8 cellular contexts compared by ENCODE assay signal in the genomic region with DNA sequence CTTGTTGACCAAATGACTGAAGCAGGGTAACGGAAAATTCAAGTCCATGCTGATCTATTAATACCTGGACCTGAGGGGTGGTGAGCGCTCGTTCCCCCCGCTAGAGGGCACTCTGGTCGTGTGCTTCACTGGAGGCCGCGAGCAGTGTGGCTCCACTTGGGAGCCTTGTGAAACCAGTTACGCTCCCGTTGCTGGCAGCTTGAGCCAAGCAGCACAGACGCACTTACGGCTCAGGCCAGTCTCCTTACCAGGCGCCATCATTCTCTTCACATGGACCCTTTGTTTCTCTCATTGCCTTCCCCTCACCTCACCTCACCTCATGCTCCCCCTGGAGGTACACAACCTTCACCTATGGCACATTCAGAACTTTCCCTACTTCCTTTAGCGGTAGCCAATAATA. TPM values are rescaled to one million over a fixed set of nuclear protein-coding genes. Genes with fewer than 3 reads are reported as not detected.
DNase-seq lines count a peak whose midpoint lies in the region; ATAC-seq, FAIRE-seq and TF ChIP-seq lines count a peak whose summit lies in the region.

No MANE protein-coding gene starts in this region.

- TF ChIP-seq EP300 in A549 (IDR thresholded peaks at IDR 0.05), result no peak

- no peak overlapping the region for H3K4me3 ChIP-seq in A549
- no peak overlapping the region for H3K4me3 ChIP-seq in WERI-Rb-1 (ENCODE audit: low read depth, low read length)
- no peak overlapping the region for H3K4me3 ChIP-seq in breast epithelium

- H3K4me2 ChIP-seq in A549, result peak overlapping the region; percentile 61

- DNase-seq in A549 (ENCODE audit: low read depth in 1 of 2, low spot score in 1 of 2) (peak; percentile 63 to 90), NCI-H2196 (lab: John Stamatoyannopoulos, UW; ENCODE audit: unreplicated experiment) (peak; percentile 82), WERI-Rb-1 (peak; percentile 83), breast epithelium (ENCODE audit: low spot score in 2 of 2) (peak; percentile 85 to 87), iris pigment epithelial cell (ENCODE audit: low read depth) (peak; percentile 95)
- DNase-seq in stimulated activated CD4-positive, alpha-beta T cell treated with anti-CD3 and anti-CD28 coated beads, Interleukin-15, amount 100 ng/mL, for 48 hours (ENCODE audit: low read depth in 2 of 2), result peak; percentile 31 to 44

- CTCF ChIA-PET in A549 (lab: Yijun Ruan, JAX), result interaction anchor here (0.6 to 9.9 kb wide), 34 partner anchors 11 to 627 kb away, joined by 3 to 171 read pairs (median 4); a partner anchor contains a TSS

- H3K9me3 ChIP-seq in A549 (no peaks in the 10 kb centered on the region), WERI-Rb-1 (ENCODE audit: severe bottlenecking) (no peaks in the 10 kb centered on the region), breast epithelium (no peaks in the 10 kb centered on the region)

- peak; percentile 80 for TF ChIP-seq CTCF in A549 (IDR thresholded peaks at IDR 0.05)
- TF ChIP-seq CTCF in WERI-Rb-1 (IDR thresholded peaks at IDR 0.05; ENCODE audit: low read depth, low read length), result peak; percentile 93
- TF ChIP-seq CTCF in breast epithelium (IDR thresholded peaks at IDR 0.05), result peak; percentile 86 to 92 (median 91)

- peak; percentile 96 to 98 for TF ChIP-seq RAD21 in A549 (conservative IDR thresholded peaks at IDR 0.05 in 1 of 2, IDR thresholded peaks at IDR 0.05 in 1 of 2)

- no peaks in the 10 kb centered on the region for H3K27me3 ChIP-seq in WERI-Rb-1 (ENCODE audit: insufficient read depth, low read depth, severe bottlenecking)
- no peaks in the 10 kb centered on the region for H3K27me3 ChIP-seq in breast epithelium

- H3K4me1 ChIP-seq in A549 (peaks cover 34% of the 10 kb centered on the region), breast epithelium (no peaks in the 10 kb centered on the region)

- ATAC-seq in A549, result peak; percentile 84 to 95
- ATAC-seq in GM18511 (IDR thresholded peaks at IDR 0.05; ENCODE audit: unreplicated experiment), result peak; percentile 98
- ATAC-seq in HG03103 (IDR thresholded peaks at IDR 0.05; ENCODE audit: low read depth, unreplicated experiment), result peak; percentile 82

- H3K36me3 ChIP-seq in WERI-Rb-1 (no peaks in the 10 kb centered on the region), breast epithelium (no peaks in the 10 kb centered on the region)

- FAIRE-seq in A549 (lab: Jason Lieb, UNC), result no peak

- H3K27ac ChIP-seq in A549 (peak overlapping the region; percentile 62 to 88), WERI-Rb-1 (peak overlapping the region; percentile 6; the same call in 1 of the 2 replicates), breast epithelium (peak overlapping the region in 1 of 2 donors; percentile 12)

- POLR2A ChIA-PET in A549 (lab: Yijun Ruan, JAX), result no interaction called here

- TF ChIP-seq POLR2A in A549 (IDR thresholded peaks at IDR 0.05; ENCODE audit: low read length), result no peak
- TF ChIP-seq POLR2A in breast epithelium (IDR thresholded peaks at IDR 0.05), result no peak

- intact Hi-C loops in breast epithelium (cut with DNase I; ENCODE audit: low total_unique reads), result loop anchor here (10.0 kb wide), 2 partner anchors 336 to 456 kb away; no protein-coding TSS in a partner anchor

- 15% methylated on average over 8 of the region's 13 CpGs for WGBS in A549 (ENCODE audit: missing lambda C conversion rate)

TF ChIP-seq in A549, 52 proteins besides CTCF, POLR2A, EP300 and RAD21:
- TF ChIP-seq CEBPB (IDR thresholded peaks at IDR 0.05), result peak in 1 of 2 experiments; percentile 68; a peak in 1 of 4 replicates
- peak; percentile 96 for TF ChIP-seq SMC3 (IDR thresholded peaks at IDR 0.05)
- TF ChIP-seq, protein P1, sequence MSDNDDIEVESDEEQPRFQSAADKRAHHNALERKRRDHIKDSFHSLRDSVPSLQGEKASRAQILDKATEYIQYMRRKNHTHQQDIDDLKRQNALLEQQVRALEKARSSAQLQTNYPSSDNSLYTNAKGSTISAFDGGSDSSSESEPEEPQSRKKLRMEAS (IDR thresholded peaks at IDR 0.05), result peak; percentile 60
- no peak for TF ChIP-seq CHD2 (IDR thresholded peaks at IDR 0.05; ENCODE audit: low read length, partially characterized antibody)

RNA-seq across cellular contexts. Expression of a gene that starts 49.7 kb away (rescaled TPM):
- 1.4 and 1.7 TPM in 2 replicates for polyA plus RNA-seq in A549 (2011; rRNA removed)
- 0.30 and 0.58 TPM in 2 replicates for polyA plus RNA-seq in A549 (2012; cell fraction: cytosol; rRNA removed)
- 0.16 and 0.24 TPM in 2 replicates for polyA plus RNA-seq in A549 (2012; cell fraction: nucleus; rRNA removed)
- polyA plus RNA-seq in A549 (2017; fragmentation: RNase III; extraction: RNeasy Plus Mini Kit Qiagen cat#74134 plus additional on column Dnase treatment), result 2.1 to 3.2 TPM (median 2.7 TPM) in 3 replicates
- polyA minus RNA-seq in A549 (2011; rRNA and poly(A)+ RNA removed), result 0.29 and 1.4 TPM in 2 replicates
- 1 to 10 TPM; 2.6 to 9.7 (median 3.7) TPM for total RNA-seq in breast epithelium

Comparison
In these comparisons a context has a peak if more than half of its experiments do, and no peak if none do; other contexts are left out.
1. DNase-seq: peak in every context shown above with its lines; median percentile 95 in iris pigment epithelial cell; 86 in breast epithelium; 83 in WERI-Rb-1; 82 in NCI-H2196; 76 in A549; 38 in stimulated activated CD4-positive, alpha-beta T cell treated with anti-CD3 and anti-CD28 coated beads, Interleukin-15, amount 100 ng/mL, for 48 hours.